8 cellular contexts compared by ENCODE assay signal in the genomic region with DNA sequence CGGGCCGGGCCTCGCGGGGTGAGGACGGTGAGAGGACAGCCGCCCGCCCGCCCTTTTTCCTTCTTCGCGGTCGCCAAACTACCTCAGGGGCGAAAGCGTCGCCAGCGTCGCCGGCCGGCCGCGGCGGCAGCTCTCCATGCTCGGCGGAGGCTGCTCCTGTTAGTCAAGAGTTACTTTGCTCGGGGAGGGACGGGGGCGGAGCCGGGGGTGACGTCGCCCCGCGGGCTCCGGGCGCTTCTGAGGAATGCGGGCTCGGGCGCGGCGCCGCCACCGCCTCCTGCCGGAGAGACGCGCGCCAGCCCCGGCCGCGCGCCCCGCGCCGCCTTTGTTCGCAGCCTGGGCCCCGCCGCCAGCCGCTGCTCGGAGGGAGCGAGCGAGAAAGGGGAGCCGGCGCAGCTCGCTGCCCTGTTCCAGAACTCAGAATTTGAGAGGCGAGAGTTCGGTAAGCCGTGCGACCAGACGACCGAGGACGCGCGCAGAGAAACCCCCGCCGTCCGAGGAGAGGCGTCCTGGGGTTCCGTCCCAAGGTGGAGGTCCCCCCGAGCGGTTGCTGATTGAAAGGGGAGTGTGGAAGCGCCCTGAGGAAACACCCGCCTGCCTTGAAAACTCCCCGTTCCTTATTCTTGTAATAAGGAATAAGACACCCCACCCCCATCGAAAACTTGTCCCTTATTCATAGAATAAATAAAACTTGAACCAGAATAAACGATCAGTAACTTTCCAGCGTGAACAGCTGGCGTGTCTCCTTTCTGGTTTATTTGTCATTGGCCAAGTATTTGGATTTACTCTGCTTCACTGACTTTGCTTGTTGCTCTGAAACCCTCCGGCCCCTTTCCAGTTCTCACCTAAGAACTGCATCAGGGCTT. TPM values are rescaled to one million over a fixed set of nuclear protein-coding genes. Genes with fewer than 3 reads are reported as not detected.
DNase-seq lines count a peak whose midpoint lies in the region; ATAC-seq and TF ChIP-seq lines count a peak whose summit lies in the region.

TSS of gene PTPRK (minus strand) at position 164 of the 866 bp plus-strand sequence. CDS start 241 bp downstream, outside the sequence.

- peak within 1 kb of the TSS; percentile 96 for H3K4me3 Mint-ChIP-seq in activated CD4-positive, alpha-beta T cell treated with anti-CD3 and anti-CD28 coated beads, Interleukin-2, amount 10 ng/mL, durations not matched to agents 24 days and 14 days

- peaks cover 19% of the 10 kb centered on the region for H3K4me1 Mint-ChIP-seq in activated CD4-positive, alpha-beta T cell treated with anti-CD3 and anti-CD28 coated beads, Interleukin-2, amount 10 ng/mL, durations not matched to agents 24 days and 14 days

- DNase-seq in NCI-H1417 (lab: John Stamatoyannopoulos, UW) (peak; percentile 78 to 89 (median 87)), NCI-H1417 treated with DMSO at 0.1 percent for 48 hours (lab: John Stamatoyannopoulos, UW) (no peak), NCI-H2029 treated with DMSO at 0.1 percent for 48 hours (lab: John Stamatoyannopoulos, UW) (peak; percentile 27), coronary artery (ENCODE audit: low spot score) (peak; percentile 94)
- DNase-seq in activated CD4-positive, alpha-beta T cell treated with anti-CD3 and anti-CD28 coated beads, Interleukin-2, amount 10 ng/mL, durations not matched to agents 24 days and 14 days: peak; percentile 96
- peak; percentile 74 to 86 (median 82) for DNase-seq in stimulated activated CD4-positive, alpha-beta T cell treated with anti-CD3 and anti-CD28 coated beads, Interleukin-1b, Interleukin-23, amount 100 ng/mL, for 24 hours (ENCODE audit: low read depth in 4 of 4, low spot score in 1 of 4)

- intact Hi-C loops in activated CD4-positive, alpha-beta T cell treated with anti-CD3 and anti-CD28 coated beads, Interleukin-2, amount 10 ng/mL, durations not matched to agents 24 days and 14 days (cut with micrococcal nuclease): loop anchor here (5.0 to 10.0 kb wide), 3 partner anchors 137 to 666 kb away; no protein-coding TSS in a partner anchor

- ATAC-seq in HG02852 (IDR thresholded peaks at IDR 0.05; ENCODE audit: unreplicated experiment): peak; percentile 88

- H3K27me3 Mint-ChIP-seq in activated CD4-positive, alpha-beta T cell treated with anti-CD3 and anti-CD28 coated beads, Interleukin-2, amount 10 ng/mL, durations not matched to agents 24 days and 14 days: peaks cover 75% of the 10 kb centered on the region

- peak within 1 kb of the TSS; percentile 84 for H3K27ac Mint-ChIP-seq in activated CD4-positive, alpha-beta T cell treated with anti-CD3 and anti-CD28 coated beads, Interleukin-2, amount 10 ng/mL, durations not matched to agents 24 days and 14 days

- H3K27ac ChIP-seq in coronary artery (peak within 1 kb of the TSS; percentile 88 to 95), layer of hippocampus (ENCODE audit: low read depth, low read length) (peak within 1 kb of the TSS; percentile 93)

- H3K9me3 Mint-ChIP-seq in activated CD4-positive, alpha-beta T cell treated with anti-CD3 and anti-CD28 coated beads, Interleukin-2, amount 10 ng/mL, durations not matched to agents 24 days and 14 days: no peaks in the 10 kb centered on the region

- peak within 1 kb of the TSS; percentile 94 for H3K4me3 ChIP-seq in coronary artery

- H3K36me3 Mint-ChIP-seq in activated CD4-positive, alpha-beta T cell treated with anti-CD3 and anti-CD28 coated beads, Interleukin-2, amount 10 ng/mL, durations not matched to agents 24 days and 14 days (ENCODE audit: low read depth): no peaks in the 10 kb centered on the region

- no peaks in the 10 kb centered on the region for H3K27me3 ChIP-seq in layer of hippocampus (ENCODE audit: control insufficient read depth, insufficient read depth, low read length)

- peak; percentile 65 for TF ChIP-seq CTCF in coronary artery (IDR thresholded peaks at IDR 0.05)

RNA-seq across cellular contexts. Expression of gene PTPRK, which starts in this region (rescaled TPM):
- total RNA-seq in activated CD4-positive, alpha-beta T cell treated with anti-CD3 and anti-CD28 coated beads, Interleukin-2, amount 10 ng/mL, durations not matched to agents 24 days and 14 days: 3.6 and 5.4 TPM in 2 replicates
